Comparison of ENCODE assay signal across 33 cellular contexts in the genomic region with DNA sequence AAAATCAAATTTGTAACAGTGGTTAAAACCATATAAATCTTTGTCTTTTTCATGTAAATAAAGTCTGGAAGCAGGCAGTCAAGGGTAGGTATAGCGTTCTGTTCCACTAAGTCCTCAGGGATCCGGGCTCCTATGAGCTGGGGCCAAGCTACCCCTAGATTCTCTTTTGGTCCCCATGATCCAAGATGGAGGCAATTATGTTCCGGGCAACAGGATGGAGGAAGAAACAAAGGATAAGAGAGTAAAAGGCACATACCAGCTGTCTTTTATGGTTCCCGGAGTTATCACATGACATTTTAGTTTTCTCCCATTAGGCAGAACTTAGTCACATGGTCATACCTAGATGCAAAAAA.
"Had no signal": no experiment of that assay in that cellular context is flagged by ENCODE, and none has a peak within 500 bp of the region (broad histone marks: within the 10 kb centered on the region; RNA-seq: fewer than 3 reads in every experiment).

No MANE protein-coding gene starts in this region.

- H3K36me3 ChIP-seq: MG63 had no signal

- H3K9me3 ChIP-seq: MG63 had no signal

- H3K4me3 ChIP-seq: MG63 had no signal

- DNase-seq: Karpas-422, MG63, MM.1S, NCI-H1048, NCI-H1092, NCI-H1092 treated with DMSO at 0.1 percent for 48 hours, NCI-H1105, NCI-H1105 treated with DMSO at 0.1 percent for 48 hours, NCI-H1417, NCI-H1417 treated with DMSO at 0.1 percent for 48 hours, NCI-H1436, NCI-H1436 treated with DMSO at 0.1 percent for 48 hours, NCI-H146, NCI-H1694, NCI-H1694 treated with DMSO at 0.1 percent for 48 hours, NCI-H187, NCI-H187 treated with DMSO at 0.1 percent for 48 hours, NCI-H1930, NCI-H2029, NCI-H2029 treated with DMSO at 0.1 percent for 48 hours, NCI-H2081, NCI-H2081 treated with DMSO at 0.1 percent for 48 hours, NCI-H2107, NCI-H2171, NCI-H2171 treated with DMSO at 0.1 percent for 48 hours, NCI-H2227 treated with DMSO at 0.1 percent for 48 hours, NCI-H226, NCI-H345, NCI-H446, NCI-H446 treated with DMSO at 0.1 percent for 48 hours, NCI-H510A, NCI-H510A treated with DMSO at 0.1 percent for 48 hours, NCI-H524 had no signal
